Comparison of ENCODE assay signal across 9 cellular contexts in genomic region chr10:119250641-119251314, GRCh38. TPM values are rescaled to one million over a fixed set of nuclear protein-coding genes. Genes with fewer than 3 reads are reported as not detected.
DNase-seq lines count a peak whose midpoint lies in the region; ATAC-seq and TF ChIP-seq lines count a peak whose summit lies in the region.
"Had no signal": no experiment of that assay in that cellular context is flagged by ENCODE, and none has a peak within 500 bp of the region (broad histone marks: within the 10 kb centered on the region; RNA-seq: fewer than 3 reads in every experiment).

No MANE protein-coding gene starts in this region.

- no peaks in the 10 kb centered on the region for H3K9me3 Mint-ChIP-seq in CD8-positive, alpha-beta memory T cell

- H4K20me1 ChIP-seq in PC-3 (ENCODE audit: low read length) = no peaks in the 10 kb centered on the region

- peak overlapping the region; percentile 8; the same call in 1 of the 2 replicates for H2AFZ ChIP-seq in PC-3 (ENCODE audit: low read length)

- TF ChIP-seq CTCF in PC-3 (conservative IDR thresholded peaks at IDR 0.05; ENCODE audit: low read depth, low read length) (no peak), epithelial cell of esophagus (IDR thresholded peaks at IDR 0.05; ENCODE audit: insufficient read depth, low read depth, low read length, missing control alignments) (no peak), omental fat pad (IDR thresholded peaks at IDR 0.05) (no peak)

- no peak overlapping the region for H3K4me3 ChIP-seq in CD8-positive, alpha-beta memory T cell (ENCODE audit: low read length)
- no peak overlapping the region for H3K4me3 ChIP-seq in PC-3 (ENCODE audit: low read length)
- no peak overlapping the region for H3K4me3 ChIP-seq in epithelial cell of esophagus (ENCODE audit: low read length)
- no peak overlapping the region for H3K4me3 ChIP-seq in aorta (ENCODE audit: low read length in 2 of 2)

- peak overlapping the region; percentile 11 for H3K27ac ChIP-seq in CD8-positive, alpha-beta memory T cell (ENCODE audit: low read depth, low read length)
- H3K27ac ChIP-seq in PC-3 (ENCODE audit: low read length) (peak overlapping the region; percentile 63), aorta (ENCODE audit: low read depth in 1 of 2, low read length in 2 of 2) (peak overlapping the region in 1 of 2 donors; percentile 69)

- peak; percentile 66 for ATAC-seq in PC-3
- peak; percentile 65 for ATAC-seq in omental fat pad (ENCODE audit: low FRiP score)
- no peak for ATAC-seq in aorta (ENCODE audit: low FRiP score)

- peak overlapping the region; percentile 16 for H3K4me2 ChIP-seq in PC-3 (ENCODE audit: low read length)

- DNase-seq in CD8-positive, alpha-beta memory T cell = no peak
- DNase-seq in PC-3 (peak; percentile 81), epithelial cell of esophagus (ENCODE audit: low read depth) (peak; percentile 92), omental fat pad (ENCODE audit: low spot score) (no peak), D341Med (ENCODE audit: low spot score) (no peak), aorta (no peak)
- no peak for DNase-seq in NK-92 treated with Interleukin-12 subunit alpha and Interleukin-12 subunit beta, amount 100 ng/mL, for 24 hours (lab: John Stamatoyannopoulos, UW)
- no peak for DNase-seq in activated CD4-positive, CD25-positive, alpha-beta regulatory T cell treated with anti-CD3 and anti-CD28 coated beads, Interleukin-2, amount 50 U/mL, for 72 hours
- DNase-seq: NCI-H1092 had no signal

- peaks cover 5% of the 10 kb centered on the region for H3F3A ChIP-seq in PC-3 (ENCODE audit: low read length, unreplicated experiment)

- no peaks in the 10 kb centered on the region for H3K9me3 ChIP-seq in CD8-positive, alpha-beta memory T cell (ENCODE audit: low read length)
- H3K9me3 ChIP-seq in PC-3 (ENCODE audit: low read length) = no peaks in the 10 kb centered on the region
- H3K9me3 ChIP-seq in aorta (ENCODE audit: control insufficient read depth, low read length) = no peaks in the 10 kb centered on the region

- CTCF ChIA-PET in CD8-positive, alpha-beta memory T cell (lab: Charles Lee) = interaction anchor here (0.6 kb wide), 1 partner anchor 436 kb away, joined by 3 read pairs; no protein-coding TSS in a partner anchor
- CTCF ChIA-PET in PC-3 (lab: Charles Lee) = interaction anchor here (1.0 kb wide), 1 partner anchor 199 kb away, joined by 3 read pairs; no protein-coding TSS in a partner anchor

- no peaks in the 10 kb centered on the region for H3K79me2 ChIP-seq in PC-3 (ENCODE audit: low read length)

- no peak overlapping the region for H3K4me3 Mint-ChIP-seq in CD8-positive, alpha-beta memory T cell

- no peaks in the 10 kb centered on the region for H3K4me1 ChIP-seq in CD8-positive, alpha-beta memory T cell (ENCODE audit: insufficient read depth, low read length)
- H3K4me1 ChIP-seq in PC-3 (ENCODE audit: insufficient read depth, low read length) = peaks cover 61% of the 10 kb centered on the region
- peaks cover 3 to 5% of the 10 kb centered on the region in 2 donors for H3K4me1 ChIP-seq in aorta (ENCODE audit: control insufficient read depth in 1 of 2, insufficient read depth in 2 of 2, low read length in 2 of 2)

- no TSS peak for BruUV-seq in PC-3 (replicated peaks; lab: Mats Ljungman, UMichigan)

- H3K36me3 Mint-ChIP-seq in CD8-positive, alpha-beta memory T cell = peaks cover 0 to 8% (median 5%) of the 10 kb centered on the region in 3 donors

- H3K4me1 Mint-ChIP-seq in CD8-positive, alpha-beta memory T cell = peaks cover 15 to 25% (median 18%) of the 10 kb centered on the region in 3 donors

- no peaks in the 10 kb centered on the region for H3K36me3 ChIP-seq in CD8-positive, alpha-beta memory T cell (ENCODE audit: insufficient read depth, low read length)
- H3K36me3 ChIP-seq in PC-3 (ENCODE audit: low read depth, low read length) (no peaks in the 10 kb centered on the region), aorta (ENCODE audit: control insufficient read depth in 1 of 2, insufficient read depth in 2 of 2, low read length in 1 of 2) (no peaks in the 10 kb centered on the region)

- 26 to 31% methylated on average over 10 of the region's 10 CpGs for WGBS in aorta, 2 donors

- peak overlapping the region in 2 of 8 donors; percentile 42 to 64 for H3K27ac Mint-ChIP-seq in CD8-positive, alpha-beta memory T cell

- POLR2A ChIA-PET in CD8-positive, alpha-beta memory T cell (lab: Charles Lee) = no interaction called here
- POLR2A ChIA-PET in PC-3 (lab: Charles Lee; ENCODE audit: unreplicated experiment) = no interaction called here

- H3K9me2 ChIP-seq in PC-3 (replicated peaks; ENCODE audit: low read length) = no peaks in the 10 kb centered on the region

- intact Hi-C loops in PC-3 (cut with micrococcal nuclease) (no loop called here), aorta (cut with DNase I) (loop anchor here (5.0 to 10.0 kb wide), 4 partner anchors 38 to 122 kb away; partner anchors contain the start of gene GRK5 (in 1 of the 2))

- H3K9ac ChIP-seq in PC-3 (ENCODE audit: low read length) = no peak overlapping the region

- no peaks in the 10 kb centered on the region for H3K27me3 ChIP-seq in CD8-positive, alpha-beta memory T cell (ENCODE audit: insufficient read depth, low read length, poor library complexity, severe bottlenecking)
- H3K27me3 ChIP-seq in PC-3 (ENCODE audit: low read length) = no peaks in the 10 kb centered on the region
- no peaks in the 10 kb centered on the region for H3K27me3 ChIP-seq in aorta (ENCODE audit: control insufficient read depth in 1 of 2, insufficient read depth in 2 of 2, low read length in 1 of 2)

- no peaks in the 10 kb centered on the region for H3K27me3 Mint-ChIP-seq in CD8-positive, alpha-beta memory T cell

RNA-seq across cellular contexts. Expression of gene GRK5, which starts 43.4 kb away (rescaled TPM):
- total RNA-seq in CD8-positive, alpha-beta memory T cell = 10 to 100 TPM; 13.6 to 13.8 TPM
- polyA plus RNA-seq in CD8-positive, alpha-beta memory T cell = 7.7 TPM
- 4.5 and 5.0 TPM in 2 replicates for total RNA-seq in PC-3 (2014; rRNA removed)
- 10 to 100 TPM; 15.9 to 53.8 (median 18.4) TPM for total RNA-seq in omental fat pad
- total RNA-seq in aorta = 100 to 1,000 TPM in 1 of 2 donors, 10 to 100 TPM in 1; 73.8 to 112 TPM
- 100 to 1,000 TPM in 1 of 2 donors, 10 to 100 TPM in 1; 98.7 to 104 TPM for polyA plus RNA-seq in aorta

Comparison
In these comparisons a context has a peak if more than half of its experiments do, and no peak if none do; other contexts are left out.
1. DNase-seq: peak in PC-3 (single experiment) and epithelial cell of esophagus (single experiment); none in CD8-positive, alpha-beta memory T cell (0 of 5), omental fat pad (single experiment), NK-92 treated with Interleukin-12 subunit alpha and Interleukin-12 subunit beta, amount 100 ng/mL, for 24 hours (single experiment), D341Med (single experiment), activated CD4-positive, CD25-positive, alpha-beta regulatory T cell treated with anti-CD3 and anti-CD28 coated beads, Interleukin-2, amount 50 U/mL, for 72 hours (single experiment) and aorta (0 of 2).